16 cellular contexts compared by ENCODE assay signal in the genomic region with DNA sequence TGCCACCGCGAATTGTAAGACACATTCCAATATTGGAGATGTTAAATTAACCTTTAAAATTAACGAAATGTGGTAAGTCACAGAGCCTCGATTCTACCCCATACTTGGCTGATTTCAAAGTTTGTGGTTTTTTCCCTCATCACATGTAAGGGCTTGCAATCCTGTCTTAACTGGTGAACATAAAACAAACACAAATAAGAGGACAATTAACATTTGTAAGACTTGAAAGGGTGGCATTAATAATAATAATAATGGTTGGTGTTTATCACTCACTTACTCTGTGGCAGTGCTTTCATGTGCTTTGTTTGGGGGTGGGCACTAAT. TPM values are rescaled to one million over a fixed set of nuclear protein-coding genes. Genes with fewer than 3 reads are reported as not detected.
DNase-seq lines count a peak whose midpoint lies in the region; ATAC-seq and TF ChIP-seq lines count a peak whose summit lies in the region.
"Had no signal": no experiment of that assay in that cellular context is flagged by ENCODE, and none has a peak within 500 bp of the region (broad histone marks: within the 10 kb centered on the region; RNA-seq: fewer than 3 reads in every experiment).

No MANE protein-coding gene starts in this region.

- no peak overlapping the region for H3K27ac Mint-ChIP-seq in Calu3 (ENCODE audit: unreplicated experiment)
- H3K27ac Mint-ChIP-seq: activated B cell treated with CpG ODN at 0.5 μM for 24 hours; activated CD8-positive, alpha-beta memory T cell treated with anti-CD3 and anti-CD28 coated beads, Interleukin-2, amount 10 ng/mL, durations not matched to agents 7 days and 5 days; activated naive CD4-positive, alpha-beta T cell treated with anti-CD3 and anti-CD28 coated beads, Interleukin-2, amount 50 U/mL, for 24 hours had no signal

- H3K36me3 ChIP-seq in skeletal muscle tissue (ENCODE audit: control insufficient read depth in 3 of 3, insufficient read depth in 3 of 3, low read length in 3 of 3), result no peaks in the 10 kb centered on the region
- H3K36me3 ChIP-seq: esophagus muscularis mucosa, tibial nerve had no signal

- H3K27ac ChIP-seq in VCaP (0 out of 2 replicates have a peak overlapping the region, but pooled peaks have one; percentile 12), skeletal muscle tissue (ENCODE audit: low read depth, low read length) (peak overlapping the region; percentile 77)

- H3K4me1 ChIP-seq in skeletal muscle tissue (ENCODE audit: control insufficient read depth in 3 of 3, insufficient read depth in 3 of 3, low read length in 3 of 3), result peaks cover 57 to 69% (median 65%) of the 10 kb centered on the region in 3 donors

- no peaks in the 10 kb centered on the region for H3K9me3 Mint-ChIP-seq in Calu3 (ENCODE audit: low read depth, unreplicated experiment)
- H3K9me3 Mint-ChIP-seq: activated B cell treated with CpG ODN at 0.5 μM for 24 hours; activated naive CD4-positive, alpha-beta T cell treated with anti-CD3 and anti-CD28 coated beads, Interleukin-2, amount 50 U/mL, for 24 hours had no signal

- TF ChIP-seq CTCF in Calu3 (IDR thresholded peaks at IDR 0.05; ENCODE audit: unreplicated experiment) (no peak), VCaP (conservative IDR thresholded peaks at IDR 0.05) (no peak)

- H3K27me3 Mint-ChIP-seq in Calu3 (ENCODE audit: unreplicated experiment), result no peaks in the 10 kb centered on the region
- H3K27me3 Mint-ChIP-seq: activated naive CD4-positive, alpha-beta T cell treated with anti-CD3 and anti-CD28 coated beads, Interleukin-2, amount 50 U/mL, for 24 hours had no signal

- peak overlapping the region; percentile 22 for H3K4me3 Mint-ChIP-seq in Calu3 (ENCODE audit: low read depth, unreplicated experiment)
- H3K4me3 Mint-ChIP-seq: activated B cell treated with CpG ODN at 0.5 μM for 24 hours; activated CD8-positive, alpha-beta memory T cell treated with anti-CD3 and anti-CD28 coated beads, Interleukin-2, amount 10 ng/mL, durations not matched to agents 7 days and 5 days; activated naive CD4-positive, alpha-beta T cell treated with anti-CD3 and anti-CD28 coated beads, Interleukin-2, amount 50 U/mL, for 24 hours had no signal

- BruUV-seq in Calu3 (replicated peaks; lab: Mats Ljungman, UMichigan), result no TSS peak

- intact Hi-C loops in Calu3 (cut with micrococcal nuclease; ENCODE audit: unreplicated experiment), result no loop called here

- CTCF ChIA-PET in Calu3 (lab: Charles Lee), result interaction anchor here (1.1 to 1.3 kb wide), 2 partner anchors 26 to 126 kb away, joined by 3 to 5 read pairs; a partner anchor contains a TSS

- no peak for DNase-seq in Calu3
- DNase-seq in fibroblast of peridontal ligament (ENCODE audit: extremely low read depth), result peak; percentile 31
- no peak for DNase-seq in NCI-H2081 treated with DMSO at 0.1 percent for 48 hours (lab: John Stamatoyannopoulos, UW)
- DNase-seq in LoVo (ENCODE audit: low spot score), result no peak
- DNase-seq in NCI-H146 (lab: John Stamatoyannopoulos, UW), result no peak
- DNase-seq: activated B cell treated with CpG ODN at 0.5 μM for 24 hours; activated CD8-positive, alpha-beta memory T cell treated with anti-CD3 and anti-CD28 coated beads, Interleukin-2, amount 10 ng/mL, durations not matched to agents 7 days and 5 days; DMS79 treated with DMSO at 0.1 percent for 48 hours; NCI-H1048; NCI-H2227 treated with DMSO at 0.1 percent for 48 hours had no signal

- no peaks in the 10 kb centered on the region for H3K27me3 ChIP-seq in skeletal muscle tissue (ENCODE audit: control insufficient read depth in 3 of 3, insufficient read depth in 3 of 3, low read length in 3 of 3)
- H3K27me3 ChIP-seq: esophagus muscularis mucosa, tibial nerve had no signal

- no peaks in the 10 kb centered on the region for H3K9me3 ChIP-seq in skeletal muscle tissue (ENCODE audit: control insufficient read depth in 3 of 3, low read length in 3 of 3)
- H3K9me3 ChIP-seq: esophagus muscularis mucosa, tibial nerve had no signal

- ATAC-seq in GM18502 (IDR thresholded peaks at IDR 0.05; ENCODE audit: poor library complexity, unreplicated experiment), result no peak
- ATAC-seq: activated CD8-positive, alpha-beta memory T cell treated with anti-CD3 and anti-CD28 coated beads, Interleukin-2, amount 10 ng/mL, durations not matched to agents 7 days and 5 days had no signal

- H3K4me1 Mint-ChIP-seq in Calu3 (ENCODE audit: low read depth, unreplicated experiment), result peaks cover 55% of the 10 kb centered on the region

- H3K4me3 ChIP-seq in skeletal muscle tissue (ENCODE audit: low read length in 3 of 3), result no peak overlapping the region
- H3K4me3 ChIP-seq: tibial nerve had no signal

- peaks cover 15% of the 10 kb centered on the region for H3K36me3 Mint-ChIP-seq in Calu3 (ENCODE audit: insufficient read depth, unreplicated experiment)
- H3K36me3 Mint-ChIP-seq: activated CD8-positive, alpha-beta memory T cell treated with anti-CD3 and anti-CD28 coated beads, Interleukin-2, amount 10 ng/mL, durations not matched to agents 7 days and 5 days; activated naive CD4-positive, alpha-beta T cell treated with anti-CD3 and anti-CD28 coated beads, Interleukin-2, amount 50 U/mL, for 24 hours had no signal

- H3K9ac ChIP-seq in skeletal muscle tissue (ENCODE audit: low read depth in 1 of 3, low read length in 3 of 3), result no peak overlapping the region

RNA-seq across cellular contexts. Expression of a gene that starts 26.6 kb away (rescaled TPM):
- 58.7 and 64.8 TPM in 2 replicates for total RNA-seq in Calu3 (2022)
- 49.1 TPM for total RNA-seq in skeletal muscle tissue
